ENCODE assay signal across 21 cellular contexts in the genomic region with DNA sequence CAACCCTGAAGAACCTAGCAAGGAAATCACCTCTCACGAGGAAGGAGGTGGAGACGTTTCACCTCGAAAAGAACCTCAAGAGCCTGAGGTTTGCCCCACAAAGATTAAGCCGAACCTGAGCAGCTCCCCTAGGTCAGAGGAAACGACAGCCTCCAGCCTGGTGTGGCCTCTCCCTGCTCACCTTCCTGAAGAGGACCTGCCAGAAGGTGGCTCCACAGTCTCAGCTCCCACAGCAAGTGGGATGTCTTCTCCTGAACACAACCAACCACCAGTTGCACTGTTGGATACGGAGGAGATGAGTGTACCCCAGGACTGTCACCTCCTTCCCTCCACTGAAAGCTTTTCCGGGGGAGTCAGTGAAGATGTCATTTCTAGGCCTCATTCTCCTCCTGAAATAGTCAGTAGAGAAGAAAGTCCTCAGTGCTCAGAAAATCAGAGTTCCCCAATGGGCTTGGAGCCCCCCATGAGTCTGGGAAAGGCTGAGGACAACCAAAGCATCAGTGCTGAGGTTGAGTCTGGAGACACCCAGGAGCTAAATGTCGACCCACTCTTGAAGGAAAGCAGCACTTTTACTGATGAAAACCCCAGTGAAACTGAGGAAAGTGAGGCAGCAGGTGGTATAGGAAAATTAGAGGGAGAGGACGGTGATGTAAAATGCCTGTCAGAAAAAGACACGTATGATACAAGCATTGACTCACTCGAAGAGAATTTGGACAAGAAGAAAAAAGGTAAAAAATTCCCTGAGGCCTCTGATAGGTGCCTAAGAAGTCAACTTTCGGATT.
"Had no signal": no experiment of that assay in that cellular context is flagged by ENCODE, and none has a peak within 500 bp of the region (broad histone marks: within the 10 kb centered on the region; RNA-seq: fewer than 3 reads in every experiment).

No MANE protein-coding gene starts in this region.

- H2AFZ ChIP-seq: parathyroid adenoma had no signal

- H3K27ac ChIP-seq: coronary artery, esophagus muscularis mucosa, parathyroid adenoma, sigmoid colon, stomach, thyroid gland, vagina had no signal

- FAIRE-seq: endothelial cell of umbilical vein, keratinocyte had no signal

- H3K27me3 ChIP-seq: esophagus muscularis mucosa, sigmoid colon, stomach, thyroid gland, vagina had no signal

- H3K9ac ChIP-seq: parathyroid adenoma had no signal

- H3K4me3 ChIP-seq: coronary artery, esophagus muscularis mucosa, lung, sigmoid colon, stomach, thyroid gland, vagina had no signal

- ATAC-seq: natural killer cell; stimulated activated effector memory CD8-positive, alpha-beta T cell treated with anti-CD3 and anti-CD28 coated beads, Interleukin-12 subunit alpha, Interleukin-12 subunit beta, amount 100 ng/mL, for 72 hours had no signal

- DNase-seq: dermis blood vessel endothelial cell; effector memory CD4-positive, alpha-beta T cell; foreskin melanocyte; hypothalamus; immature natural killer cell; natural killer cell; occipital lobe; sigmoid colon; stimulated activated CD4-positive, alpha-beta T cell treated with anti-CD3 and anti-CD28 coated beads, Interleukin-2, amount 100 ng/mL, for 24 hours; stimulated activated CD4-positive, alpha-beta T cell treated with anti-CD3 and anti-CD28 coated beads, Interleukin-4, amount 100 ng/mL, for 24 hours; stimulated activated naive CD4-positive, alpha-beta T cell treated with Interleukin-2 at 50 U/mL for 16 hours; stomach; thyroid gland had no signal

- H3K4me1 ChIP-seq: esophagus muscularis mucosa, parathyroid adenoma, sigmoid colon, stomach, thyroid gland, vagina had no signal

- H3K9me3 ChIP-seq: esophagus muscularis mucosa, sigmoid colon, stomach, thyroid gland, vagina had no signal

- H3K79me2 ChIP-seq: parathyroid adenoma had no signal
